In genomic region chr13:44448875-44449274, GRCh38 we compare ENCODE assay signal across 17 cellular contexts.
"Had no signal": no experiment of that assay in that cellular context is flagged by ENCODE, and none has a peak within 500 bp of the region (broad histone marks: within the 10 kb centered on the region; RNA-seq: fewer than 3 reads in every experiment).

No MANE protein-coding gene starts in this region.

- H3K36me3 ChIP-seq: esophagus muscularis mucosa, gastroesophageal sphincter, neutrophil, right atrium auricular region, tibial artery, upper lobe of left lung had no signal

- H3K4me3 ChIP-seq: esophagus muscularis mucosa, gastroesophageal sphincter, lung, right atrium auricular region, tibial artery, upper lobe of left lung, uterus had no signal

- H3K4me1 ChIP-seq: right atrium auricular region, upper lobe of left lung, uterus had no signal

- H3K9me3 ChIP-seq: esophagus muscularis mucosa, gastroesophageal sphincter, neutrophil, right atrium auricular region, tibial artery, upper lobe of left lung, uterus had no signal

- H3K27ac ChIP-seq: epithelial cell of prostate, esophagus muscularis mucosa, gastroesophageal sphincter, neutrophil, right atrium auricular region, upper lobe of left lung, uterus had no signal

- H3K27me3 ChIP-seq: esophagus muscularis mucosa, gastroesophageal sphincter, neutrophil, right atrium auricular region, tibial artery, upper lobe of left lung, uterus had no signal

- DNase-seq: effector memory CD8-positive, alpha-beta T cell; left colon; left ventricle myocardium superior; mesendoderm; naive thymus-derived CD4-positive, alpha-beta T cell; small intestine; stimulated activated CD4-positive, alpha-beta T cell treated with anti-CD3 and anti-CD28 coated beads, Interleukin-12 subunit alpha, Interleukin-12 subunit beta, amount 100 ng/mL, for 4 hours; stimulated activated naive CD4-positive, alpha-beta T cell treated with Interleukin-2 at 50 U/mL for 16 hours; tibial artery; upper lobe of left lung; uterus had no signal

- ATAC-seq: effector memory CD8-positive, alpha-beta T cell; gastroesophageal sphincter; left ventricle myocardium superior; naive thymus-derived CD4-positive, alpha-beta T cell had no signal
